Comparison of ENCODE assay signal across 1 cellular context in genomic region chr2:6694555-6694954, GRCh38.
TF ChIP-seq lines count a peak whose summit lies in the region.

No MANE protein-coding gene starts in this region.

TF ChIP-seq in GM23338, 12 proteins besides CTCF, POLR2A, EP300 and RAD21 (continued from another document):
- TF ChIP-seq REST (IDR thresholded peaks at IDR 0.05; ENCODE audit: unreplicated experiment) = no peak
- no peak for TF ChIP-seq JUNB (IDR thresholded peaks at IDR 0.05; ENCODE audit: unreplicated experiment)
- TF ChIP-seq ETS1 (IDR thresholded peaks at IDR 0.05) = no peak
- TF ChIP-seq STAT1 (IDR thresholded peaks at IDR 0.05; ENCODE audit: unreplicated experiment) = no peak
- TF ChIP-seq ZNF114 (CRISPR knock-in tag; IDR thresholded peaks at IDR 0.05) = no peak
- TF ChIP-seq CREB1 (CRISPR knock-in tag; IDR thresholded peaks at IDR 0.05; ENCODE audit: low read depth) = no peak
- TF ChIP-seq ZNF331 (CRISPR knock-in tag; IDR thresholded peaks at IDR 0.05; ENCODE audit: low read depth) = no peak
- TF ChIP-seq ZNF462 (CRISPR knock-in tag; IDR thresholded peaks at IDR 0.05) = no peak
- TF ChIP-seq EZH2phosphoT487 (IDR thresholded peaks at IDR 0.05; ENCODE audit: unreplicated experiment) = no peak
- TF ChIP-seq POLR2AphosphoS5 (IDR thresholded peaks at IDR 0.05; ENCODE audit: low read depth) = no peak
TF ChIP-seq in GM23338: peak in this region for 0.
